ENCODE assay signal across 1 cellular context in the genomic region with DNA sequence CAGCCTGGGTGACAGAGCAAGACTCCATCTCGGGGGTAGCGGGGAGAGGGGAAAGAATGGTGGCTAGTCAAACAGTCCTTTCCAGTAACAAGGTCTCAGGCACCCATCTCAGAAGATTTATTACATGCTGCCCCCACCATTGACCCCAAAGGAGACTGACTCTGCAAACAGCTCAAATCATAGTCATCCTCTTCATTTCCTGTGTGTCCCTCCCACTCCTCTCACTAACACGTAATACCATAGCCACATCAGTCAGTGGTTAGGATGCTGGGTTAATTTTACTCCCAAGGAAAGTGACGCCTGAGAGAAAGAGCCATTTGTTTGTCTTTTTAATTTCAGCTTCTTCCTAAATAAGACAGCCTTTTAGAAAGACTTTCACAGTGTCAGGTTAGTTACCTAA.
TF ChIP-seq lines count a peak whose summit lies in the region.

No MANE protein-coding gene starts in this region.

TF ChIP-seq in IMR-90, 13 proteins besides CTCF, POLR2A, EP300 and RAD21:
- TF ChIP-seq FOS (IDR thresholded peaks at IDR 0.05; ENCODE audit: low read depth, low read length), result no peak
- TF ChIP-seq, protein P1, sequence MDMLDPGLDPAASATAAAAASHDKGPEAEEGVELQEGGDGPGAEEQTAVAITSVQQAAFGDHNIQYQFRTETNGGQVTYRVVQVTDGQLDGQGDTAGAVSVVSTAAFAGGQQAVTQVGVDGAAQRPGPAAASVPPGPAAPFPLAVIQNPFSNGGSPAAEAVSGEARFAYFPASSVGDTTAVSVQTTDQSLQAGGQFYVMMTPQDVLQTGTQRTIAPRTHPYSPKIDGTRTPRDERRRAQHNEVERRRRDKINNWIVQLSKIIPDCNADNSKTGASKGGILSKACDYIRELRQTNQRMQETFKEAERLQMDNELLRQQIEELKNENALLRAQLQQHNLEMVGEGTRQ (IDR thresholded peaks at IDR 0.05; ENCODE audit: low read depth, low read length), result no peak
- TF ChIP-seq MAFK (IDR thresholded peaks at IDR 0.05; ENCODE audit: low read depth, low read length), result no peak
- no peak for TF ChIP-seq CEBPB (IDR thresholded peaks at IDR 0.05; ENCODE audit: low read depth, low read length)
